In the genomic region with DNA sequence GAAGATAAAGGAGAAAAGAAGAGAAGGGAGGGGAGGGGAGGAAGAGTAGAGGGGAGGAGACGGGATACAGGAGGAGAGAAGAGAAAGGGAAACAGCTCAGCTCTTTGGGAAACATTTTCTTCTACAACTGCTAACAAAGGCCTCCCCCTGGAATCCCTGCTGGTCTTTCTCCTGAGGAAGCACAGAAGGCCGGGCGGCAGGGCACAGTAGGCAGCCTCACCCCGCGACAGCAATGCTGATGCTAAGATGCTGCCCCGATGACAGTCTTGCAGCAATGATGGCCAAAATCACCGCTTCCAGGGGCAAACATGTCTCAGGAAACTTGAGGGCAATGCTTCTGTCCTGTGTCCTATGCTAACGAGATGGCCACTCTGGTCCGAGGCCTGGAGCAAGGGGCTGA, we compare ENCODE assay signal across 22 cellular contexts. TPM values are rescaled to one million over a fixed set of nuclear protein-coding genes. Genes with fewer than 3 reads are reported as not detected.
DNase-seq lines count a peak whose midpoint lies in the region; ATAC-seq, FAIRE-seq and TF ChIP-seq lines count a peak whose summit lies in the region.
"Had no signal": no experiment of that assay in that cellular context is flagged by ENCODE, and none has a peak within 500 bp of the region (broad histone marks: within the 10 kb centered on the region; RNA-seq: fewer than 3 reads in every experiment).

No MANE protein-coding gene starts in this region.

- H4K12ac ChIP-seq in trophoblast cell (ENCODE audit: low read depth, low read length), result no peak overlapping the region

- H3K4me1 ChIP-seq in HepG2 (ENCODE audit: insufficient read depth, low read length), result peaks cover 43% of the 10 kb centered on the region
- peaks cover 0 to 40% (median 10%) of the 10 kb centered on the region in 4 donors for H3K4me1 ChIP-seq in right lobe of liver
- peaks cover 18 to 24% of the 10 kb centered on the region in 2 experiments for H3K4me1 ChIP-seq in trophoblast cell (ENCODE audit: control insufficient read depth in 1 of 2, insufficient read depth in 2 of 2, low read length in 2 of 2)
- H3K4me1 ChIP-seq in PC-9 (replicated peaks; ENCODE audit: insufficient read depth), result peaks cover 7% of the 10 kb centered on the region; the same call in 1 of the 2 replicates
- H3K4me1 ChIP-seq in SJCRH30, result peaks cover 10% of the 10 kb centered on the region

- DNase-seq in HepG2 (ENCODE audit: low spot score) (no peak), right lobe of liver (no peak), chondrocyte (ENCODE audit: low spot score) (no peak), trophoblast cell (no peak), PC-9 (no peak), AG08396 (ENCODE audit: low spot score) (no peak), SJCRH30 (no peak)
- DNase-seq: cortex of kidney; DMS 273 treated with DMSO at 0.1 percent for 48 hours; kidney; NCI-H1417; NCI-H510A treated with DMSO at 0.1 percent for 48 hours; pancreas; stimulated activated naive CD4-positive, alpha-beta T cell had no signal

- TF ChIP-seq POLR2A in HepG2 (IDR thresholded peaks at IDR 0.05; ENCODE audit: insufficient read depth in 1 of 2, low read depth in 2 of 2, low read length in 2 of 2) (no peak), right lobe of liver (IDR thresholded peaks at IDR 0.05) (no peak)

- no peak overlapping the region for H4K8ac ChIP-seq in trophoblast cell (ENCODE audit: low read depth, low read length)

- H3K9me2 ChIP-seq in PC-9 (ENCODE audit: insufficient read depth), result no peaks in the 10 kb centered on the region

- no peak overlapping the region for H3K14ac ChIP-seq in trophoblast cell (ENCODE audit: low read length)

- no peak overlapping the region for H4K91ac ChIP-seq in trophoblast cell (ENCODE audit: low read depth, low read length)

- H3K27ac ChIP-seq in HepG2 (ENCODE audit: extremely low read length, insufficient read depth, low read length) (no peak overlapping the region), right lobe of liver (no peak overlapping the region), trophoblast cell (ENCODE audit: low read depth, low read length) (no peak overlapping the region), PC-9 (no peak overlapping the region), SJCRH30 (no peak overlapping the region)
- H3K27ac ChIP-seq: A549, body of pancreas, pancreas had no signal

- no peak overlapping the region for H2AFZ ChIP-seq in HepG2 (ENCODE audit: low read length)
- no peak overlapping the region for H2AFZ ChIP-seq in trophoblast cell (ENCODE audit: insufficient read depth, low read length, poor library complexity)
- H2AFZ ChIP-seq in PC-9, result no peak overlapping the region

- H3K79me2 ChIP-seq in HepG2 (ENCODE audit: insufficient read depth, low read length) (peaks cover 49% of the 10 kb centered on the region), trophoblast cell (ENCODE audit: control insufficient read depth, insufficient read depth, low read length, poor library complexity) (peaks cover 4% of the 10 kb centered on the region), PC-9 (ENCODE audit: low read depth) (peaks cover 20% of the 10 kb centered on the region)

- peaks cover 51% of the 10 kb centered on the region for H3K4me1 Mint-ChIP-seq in chondrocyte (ENCODE audit: low read depth)

- no peak overlapping the region for H2AK5ac ChIP-seq in trophoblast cell (ENCODE audit: low read length)

- CTCF ChIA-PET in HepG2 (lab: Yijun Ruan, JAX; ENCODE audit: low intra/inter-chr PET ratio, low total read pairs) (no interaction called here), PC-9 (lab: Charles Lee) (no interaction called here)

- no peak for TF ChIP-seq CTCF in HepG2 (CRISPR knock-in tag; IDR thresholded peaks at IDR 0.05)
- TF ChIP-seq CTCF in right lobe of liver (IDR thresholded peaks at IDR 0.05), result no peak
- no peak for TF ChIP-seq CTCF in chondrocyte (IDR thresholded peaks at IDR 0.05)
- no peak for TF ChIP-seq CTCF in PC-9 (conservative IDR thresholded peaks at IDR 0.05)

- H2BK5ac ChIP-seq in trophoblast cell (ENCODE audit: low read depth, low read length, poor library complexity), result no peak overlapping the region

- no peak overlapping the region for H3K23ac ChIP-seq in trophoblast cell (ENCODE audit: low read length)

- peak overlapping the region; percentile 8; the same call in 1 of the 2 replicates for H3K4me2 ChIP-seq in HepG2 (ENCODE audit: low read depth, low read length)
- H3K4me2 ChIP-seq in trophoblast cell (ENCODE audit: low read length), result no peak overlapping the region
- no peak overlapping the region for H3K4me2 ChIP-seq in PC-9
- H3K4me2 ChIP-seq: A549 had no signal

- H3K18ac ChIP-seq in trophoblast cell (ENCODE audit: low read length), result no peak overlapping the region

- POLR2A ChIA-PET in HepG2 (lab: Yijun Ruan, JAX) (interaction anchor here (1.2 to 3.8 kb wide), 2 partner anchors 11 to 13 kb away, joined by 3 to 17 read pairs; a partner anchor contains a TSS), PC-9 (lab: Charles Lee; ENCODE audit: unreplicated experiment) (no interaction called here)

- intact Hi-C loops in HepG2 (cut with micrococcal nuclease; ENCODE audit: unreplicated experiment), result no loop called here
- intact Hi-C loops in right lobe of liver (cut with DNase I), result no loop called here
- intact Hi-C loops in PC-9 (cut with micrococcal nuclease; ENCODE audit: unreplicated experiment), result no loop called here

- H3K9me3 ChIP-seq in HepG2 (ENCODE audit: low read length), result no peaks in the 10 kb centered on the region
- no peaks in the 10 kb centered on the region for H3K9me3 ChIP-seq in right lobe of liver
- no peaks in the 10 kb centered on the region for H3K9me3 ChIP-seq in trophoblast cell (ENCODE audit: insufficient read depth, low read depth, low read length)
- H3K9me3 ChIP-seq in PC-9 (ENCODE audit: insufficient read depth, low read depth), result no peaks in the 10 kb centered on the region
- H3K9me3 ChIP-seq in SJCRH30 (replicated peaks), result no peaks in the 10 kb centered on the region
- H3K9me3 ChIP-seq: A549, body of pancreas, pancreas had no signal

- H3F3A ChIP-seq in PC-9 (ENCODE audit: insufficient read depth, low read depth), result no peaks in the 10 kb centered on the region

- no peak overlapping the region for H2BK12ac ChIP-seq in trophoblast cell (ENCODE audit: low read length)

- ATAC-seq in HepG2 (no peak), right lobe of liver (no peak), HG03280 (IDR thresholded peaks at IDR 0.05; ENCODE audit: unreplicated experiment) (no peak)
- ATAC-seq: A549; activated naive CD4-positive, alpha-beta T cell treated with anti-CD3 and anti-CD28 coated beads, Interleukin-2, amount 50 U/mL, for 72 hours; body of pancreas had no signal

- H4K20me1 ChIP-seq in HepG2 (ENCODE audit: insufficient read depth, low read length), result peaks cover 33% of the 10 kb centered on the region
- peaks cover 9% of the 10 kb centered on the region; the same call in 1 of the 2 replicates for H4K20me1 ChIP-seq in PC-9 (ENCODE audit: insufficient read depth)

- no peaks in the 10 kb centered on the region for H3K9me3 Mint-ChIP-seq in chondrocyte (ENCODE audit: low read depth)
- H3K9me3 Mint-ChIP-seq: activated naive CD4-positive, alpha-beta T cell treated with anti-CD3 and anti-CD28 coated beads, Interleukin-2, amount 50 U/mL, for 72 hours; memory B cell had no signal

- H3K36me3 ChIP-seq in HepG2 (replicated peaks in 1 of 2; ENCODE audit: control insufficient read depth in 1 of 2, insufficient read depth in 2 of 2, low read length in 2 of 2) (peaks cover 21 to 47% of the 10 kb centered on the region in 2 experiments; a peak in 4 of 5 replicates), right lobe of liver (peaks cover 0 to 51% (median 12%) of the 10 kb centered on the region in 4 donors), trophoblast cell (ENCODE audit: control insufficient read depth in 1 of 2, insufficient read depth in 2 of 2, low read length in 2 of 2) (peaks cover 34 to 40% of the 10 kb centered on the region in 2 experiments), PC-9 (ENCODE audit: low read depth) (no peaks in the 10 kb centered on the region), SJCRH30 (peaks cover 46% of the 10 kb centered on the region)

- peak overlapping the region; percentile 25 for H3K4ac ChIP-seq in trophoblast cell (ENCODE audit: low read depth, low read length)

- TF ChIP-seq EP300 in HepG2 (IDR thresholded peaks at IDR 0.05; ENCODE audit: low read depth in 2 of 2, low read length in 2 of 2) (no peak), HepG2 (CRISPR knock-in tag; IDR thresholded peaks at IDR 0.05; ENCODE audit: borderline replicate concordance) (no peak)

- no peak overlapping the region for H3K4me3 Mint-ChIP-seq in chondrocyte (ENCODE audit: unreplicated experiment)
- H3K4me3 Mint-ChIP-seq: CD14-positive monocyte, memory B cell had no signal

- H3K4me3 ChIP-seq in HepG2 (replicated peaks in 1 of 3; ENCODE audit: insufficient read depth in 1 of 3, low read depth in 2 of 3, low read length in 3 of 3) (no peak overlapping the region), right lobe of liver (no peak overlapping the region), trophoblast cell (ENCODE audit: low read depth, low read length) (no peak overlapping the region), PC-9 (no peak overlapping the region), SJCRH30 (no peak overlapping the region)
- H3K4me3 ChIP-seq: A549, body of pancreas, pancreas had no signal

- no peaks in the 10 kb centered on the region for H3K27me3 Mint-ChIP-seq in chondrocyte (ENCODE audit: low read depth)
- H3K27me3 Mint-ChIP-seq: memory B cell had no signal

- peak overlapping the region; percentile 45 for H3K27ac Mint-ChIP-seq in chondrocyte (ENCODE audit: unreplicated experiment)
- H3K27ac Mint-ChIP-seq: memory B cell had no signal

- in situ Hi-C loops in HepG2 (cut with HindIII; ENCODE audit: extremely low pct_ligation_motif_present, low pct_unique_long_range_greater_than_20kb), result no loop called here

- BruUV-seq in HepG2 (replicated peaks; lab: Mats Ljungman, UMichigan) (no TSS peak), PC-9 (replicated peaks; lab: Mats Ljungman, UMichigan) (no TSS peak)

- no peak overlapping the region for H3K9ac ChIP-seq in HepG2 (ENCODE audit: insufficient read depth, low read depth, low read length)
- H3K9ac ChIP-seq in trophoblast cell (ENCODE audit: low read length), result no peak overlapping the region

- peaks cover 13% of the 10 kb centered on the region for H3K36me3 Mint-ChIP-seq in chondrocyte (ENCODE audit: low read depth)

- no peak for FAIRE-seq in HepG2 (lab: Jason Lieb, UNC)
- FAIRE-seq: A549, endothelial cell of umbilical vein, kidney, pancreas, TTC549 had no signal

- H3K27me3 ChIP-seq in HepG2 (ENCODE audit: control insufficient read depth in 1 of 2, insufficient read depth in 2 of 2, low read length in 2 of 2), result no peaks in the 10 kb centered on the region; a peak in 1 of 5 replicates
- no peaks in the 10 kb centered on the region for H3K27me3 ChIP-seq in right lobe of liver
- H3K27me3 ChIP-seq in trophoblast cell (ENCODE audit: insufficient read depth, low read length), result no peaks in the 10 kb centered on the region
- H3K27me3 ChIP-seq in PC-9 (ENCODE audit: insufficient read depth, low read depth), result no peaks in the 10 kb centered on the region
- no peaks in the 10 kb centered on the region for H3K27me3 ChIP-seq in SJCRH30
- H3K27me3 ChIP-seq: body of pancreas, pancreas had no signal

- peaks cover 9% of the 10 kb centered on the region for H3K79me1 ChIP-seq in trophoblast cell (ENCODE audit: low read length)

- TF ChIP-seq RAD21 in HepG2 (CRISPR knock-in tag; IDR thresholded peaks at IDR 0.05), result no peak

- WGBS in HepG2 (ENCODE audit: low lambda C conversion rate), result 94% methylated on average over 3 of the region's 9 CpGs
- 65% methylated on average over 5 of the region's 9 CpGs for WGBS in right lobe of liver (ENCODE audit: insufficient coverage, low coverage, low lambda C conversion rate, missing lambda C conversion rate)
- no CpG with 5 or more reads among the region's 9 CpGs for WGBS in trophoblast cell (ENCODE audit: extremely low coverage, insufficient coverage, insufficient read length)

- H2BK120ac ChIP-seq in trophoblast cell (ENCODE audit: insufficient read depth, low read length, poor library complexity), result no peak overlapping the region

RNA-seq across cellular contexts. Expression of a gene that starts 5.2 kb away (rescaled TPM):
- total RNA-seq in HepG2 (2016; rRNA removed; fragmentation: Illumina TruSeq; extraction: Trizol), result 47.7 and 76.0 TPM in 2 replicates
- 39.0 and 40.3 TPM in 2 replicates for total RNA-seq in HepG2 (2016; cell fraction: cytosol; rRNA removed; fragmentation: Illumina TruSeq; extraction: Trizol; ENCODE audit: low read depth)
- total RNA-seq in HepG2 (2016; cell fraction: insoluble cytoplasmic fraction; rRNA removed; fragmentation: Illumina TruSeq; extraction: Trizol), result 45.3 and 75.8 TPM in 2 replicates
- 84.9 and 91.5 TPM in 2 replicates for total RNA-seq in HepG2 (2016; cell fraction: membrane; rRNA removed; fragmentation: Illumina TruSeq; extraction: Trizol)
- 48.8 and 56.1 TPM in 2 replicates for total RNA-seq in HepG2 (2016; cell fraction: nucleus; rRNA removed; fragmentation: Illumina TruSeq; extraction: Trizol)
- 141 and 163 TPM in 2 replicates for polyA plus RNA-seq in HepG2 (2011; rRNA removed)
- 151 and 283 TPM in 2 replicates for polyA plus RNA-seq in HepG2 (2011; cell fraction: cytosol; rRNA removed)
- 137 and 147 TPM in 2 replicates for polyA plus RNA-seq in HepG2 (2011; cell fraction: nucleus; rRNA removed)
- polyA plus RNA-seq in HepG2 (2012), result 61.9 and 67.1 TPM in 2 replicates
- 45.1 and 45.9 TPM in 2 replicates for polyA plus RNA-seq in HepG2 (2016; cell fraction: cytosol; fragmentation: Illumina TruSeq; extraction: Trizol; ENCODE audit: low read depth)
- polyA plus RNA-seq in HepG2 (2016; cell fraction: insoluble cytoplasmic fraction; fragmentation: Illumina TruSeq; extraction: Trizol; ENCODE audit: low read depth), result 53.5 and 55.6 TPM in 2 replicates
- polyA plus RNA-seq in HepG2 (2016; cell fraction: membrane; fragmentation: Illumina TruSeq; extraction: Trizol; ENCODE audit: low read depth), result 73.8 and 79.8 TPM in 2 replicates
- 92.2 and 94.4 TPM in 2 replicates for polyA plus RNA-seq in HepG2 (2016; cell fraction: nucleus; fragmentation: Illumina TruSeq; extraction: Trizol; ENCODE audit: insufficient read depth, low read depth)
- polyA minus RNA-seq in HepG2 (2011; rRNA and poly(A)+ RNA removed; ENCODE audit: low replicate concordance), result 68.1 and 270 TPM in 2 replicates
- polyA minus RNA-seq in HepG2 (2011; cell fraction: cytosol; rRNA and poly(A)+ RNA removed), result 85.2 and 94.3 TPM in 2 replicates
- 25.0 and 28.0 TPM in 2 replicates for polyA minus RNA-seq in HepG2 (2011; cell fraction: nucleus; rRNA and poly(A)+ RNA removed)
- total RNA-seq in right lobe of liver, result 10 to 100 TPM; 33.5 to 75.1 (median 43.0) TPM
- total RNA-seq in chondrocyte, result 46.3 to 51.4 TPM (median 47.6 TPM) in 3 replicates
- 29.2 and 29.9 TPM in 2 replicates for polyA plus RNA-seq in trophoblast cell (2013)
- total RNA-seq in PC-9 (2021), result 38.7 and 44.2 TPM in 2 replicates
- total RNA-seq in SJCRH30 (2014; rRNA removed; shearing (Covaris generic)), result 62.8 and 64.0 TPM in 2 replicates

RNA-seq across cellular contexts. Expression of a gene that starts 13.5 kb away (rescaled TPM):
- 31.0 and 70.1 TPM in 2 replicates for total RNA-seq in HepG2 (2016; rRNA removed; fragmentation: Illumina TruSeq; extraction: Trizol)
- 8.1 and 9.3 TPM in 2 replicates for total RNA-seq in HepG2 (2016; cell fraction: cytosol; rRNA removed; fragmentation: Illumina TruSeq; extraction: Trizol; ENCODE audit: low read depth)
- total RNA-seq in HepG2 (2016; cell fraction: insoluble cytoplasmic fraction; rRNA removed; fragmentation: Illumina TruSeq; extraction: Trizol), result 23.8 and 71.6 TPM in 2 replicates
- 22.0 and 25.0 TPM in 2 replicates for total RNA-seq in HepG2 (2016; cell fraction: membrane; rRNA removed; fragmentation: Illumina TruSeq; extraction: Trizol)
- 69.1 and 83.4 TPM in 2 replicates for total RNA-seq in HepG2 (2016; cell fraction: nucleus; rRNA removed; fragmentation: Illumina TruSeq; extraction: Trizol)
- polyA plus RNA-seq in HepG2 (2011; rRNA removed), result 318 and 361 TPM in 2 replicates
- 268 and 334 TPM in 2 replicates for polyA plus RNA-seq in HepG2 (2011; cell fraction: cytosol; rRNA removed)
- 289 and 340 TPM in 2 replicates for polyA plus RNA-seq in HepG2 (2011; cell fraction: nucleus; rRNA removed)
- polyA plus RNA-seq in HepG2 (2012), result 213 and 215 TPM in 2 replicates
- polyA plus RNA-seq in HepG2 (2016; cell fraction: cytosol; fragmentation: Illumina TruSeq; extraction: Trizol; ENCODE audit: low read depth), result 10.1 and 11.2 TPM in 2 replicates
- polyA plus RNA-seq in HepG2 (2016; cell fraction: insoluble cytoplasmic fraction; fragmentation: Illumina TruSeq; extraction: Trizol; ENCODE audit: low read depth), result 27.4 and 35.7 TPM in 2 replicates
- 15.6 and 19.4 TPM in 2 replicates for polyA plus RNA-seq in HepG2 (2016; cell fraction: membrane; fragmentation: Illumina TruSeq; extraction: Trizol; ENCODE audit: low read depth)
- 135 and 151 TPM in 2 replicates for polyA plus RNA-seq in HepG2 (2016; cell fraction: nucleus; fragmentation: Illumina TruSeq; extraction: Trizol; ENCODE audit: insufficient read depth, low read depth)
- polyA minus RNA-seq in HepG2 (2011; rRNA and poly(A)+ RNA removed; ENCODE audit: low replicate concordance), result 131 and 463 TPM in 2 replicates
- polyA minus RNA-seq in HepG2 (2011; cell fraction: cytosol; rRNA and poly(A)+ RNA removed), result 175 and 181 TPM in 2 replicates
- polyA minus RNA-seq in HepG2 (2011; cell fraction: nucleus; rRNA and poly(A)+ RNA removed), result 85.1 and 85.4 TPM in 2 replicates
- total RNA-seq in right lobe of liver, result 100 to 1,000 TPM in 2 of 6 experiments, 10 to 100 TPM in 4; 70.2 to 119 (median 93.8) TPM
- total RNA-seq in chondrocyte, result 344 to 509 TPM (median 477 TPM) in 3 replicates
- polyA plus RNA-seq in trophoblast cell (2013), result 109 and 118 TPM in 2 replicates
- total RNA-seq in PC-9 (2021), result 64.1 and 65.0 TPM in 2 replicates
- total RNA-seq in SJCRH30 (2014; rRNA removed; shearing (Covaris generic)), result 138 and 142 TPM in 2 replicates

RNA-seq across cellular contexts. Expression of a gene that starts 59.2 kb away (rescaled TPM):
- 60.9 and 76.3 TPM in 2 replicates for total RNA-seq in HepG2 (2016; rRNA removed; fragmentation: Illumina TruSeq; extraction: Trizol)
- 7.7 and 8.0 TPM in 2 replicates for total RNA-seq in HepG2 (2016; cell fraction: cytosol; rRNA removed; fragmentation: Illumina TruSeq; extraction: Trizol; ENCODE audit: low read depth)
- total RNA-seq in HepG2 (2016; cell fraction: insoluble cytoplasmic fraction; rRNA removed; fragmentation: Illumina TruSeq; extraction: Trizol), result 61.5 and 70.2 TPM in 2 replicates
- 31.8 and 32.8 TPM in 2 replicates for total RNA-seq in HepG2 (2016; cell fraction: membrane; rRNA removed; fragmentation: Illumina TruSeq; extraction: Trizol)
- total RNA-seq in HepG2 (2016; cell fraction: nucleus; rRNA removed; fragmentation: Illumina TruSeq; extraction: Trizol), result 38.7 and 39.7 TPM in 2 replicates
- polyA plus RNA-seq in HepG2 (2011; rRNA removed), result 38.7 and 41.0 TPM in 2 replicates
- polyA plus RNA-seq in HepG2 (2011; cell fraction: cytosol; rRNA removed), result 31.7 and 32.9 TPM in 2 replicates
- polyA plus RNA-seq in HepG2 (2011; cell fraction: nucleus; rRNA removed), result 49.1 and 52.9 TPM in 2 replicates
- 42.4 and 55.4 TPM in 2 replicates for polyA plus RNA-seq in HepG2 (2012)
- 4.0 and 4.2 TPM in 2 replicates for polyA plus RNA-seq in HepG2 (2016; cell fraction: cytosol; fragmentation: Illumina TruSeq; extraction: Trizol; ENCODE audit: low read depth)
- 52.2 and 60.5 TPM in 2 replicates for polyA plus RNA-seq in HepG2 (2016; cell fraction: insoluble cytoplasmic fraction; fragmentation: Illumina TruSeq; extraction: Trizol; ENCODE audit: low read depth)
- polyA plus RNA-seq in HepG2 (2016; cell fraction: membrane; fragmentation: Illumina TruSeq; extraction: Trizol; ENCODE audit: low read depth), result 14.0 and 14.3 TPM in 2 replicates
- 45.1 and 48.2 TPM in 2 replicates for polyA plus RNA-seq in HepG2 (2016; cell fraction: nucleus; fragmentation: Illumina TruSeq; extraction: Trizol; ENCODE audit: insufficient read depth, low read depth)
- 83.9 and 88.4 TPM in 2 replicates for polyA minus RNA-seq in HepG2 (2011; rRNA and poly(A)+ RNA removed; ENCODE audit: low replicate concordance)
- polyA minus RNA-seq in HepG2 (2011; cell fraction: cytosol; rRNA and poly(A)+ RNA removed), result 26.6 and 33.4 TPM in 2 replicates
- 22.5 and 40.8 TPM in 2 replicates for polyA minus RNA-seq in HepG2 (2011; cell fraction: nucleus; rRNA and poly(A)+ RNA removed)
- total RNA-seq in right lobe of liver, result 10 to 100 TPM; 46.2 to 64.0 (median 61.7) TPM
- total RNA-seq in chondrocyte, result 53.1 to 68.8 TPM (median 56.6 TPM) in 3 replicates
- 43.1 and 46.4 TPM in 2 replicates for polyA plus RNA-seq in trophoblast cell (2013)
- total RNA-seq in PC-9 (2021), result 54.2 and 72.6 TPM in 2 replicates
- total RNA-seq in SJCRH30 (2014; rRNA removed; shearing (Covaris generic)), result 92.5 and 94.0 TPM in 2 replicates
